ENCODE assay signal across 1 cellular context in the genomic region with DNA sequence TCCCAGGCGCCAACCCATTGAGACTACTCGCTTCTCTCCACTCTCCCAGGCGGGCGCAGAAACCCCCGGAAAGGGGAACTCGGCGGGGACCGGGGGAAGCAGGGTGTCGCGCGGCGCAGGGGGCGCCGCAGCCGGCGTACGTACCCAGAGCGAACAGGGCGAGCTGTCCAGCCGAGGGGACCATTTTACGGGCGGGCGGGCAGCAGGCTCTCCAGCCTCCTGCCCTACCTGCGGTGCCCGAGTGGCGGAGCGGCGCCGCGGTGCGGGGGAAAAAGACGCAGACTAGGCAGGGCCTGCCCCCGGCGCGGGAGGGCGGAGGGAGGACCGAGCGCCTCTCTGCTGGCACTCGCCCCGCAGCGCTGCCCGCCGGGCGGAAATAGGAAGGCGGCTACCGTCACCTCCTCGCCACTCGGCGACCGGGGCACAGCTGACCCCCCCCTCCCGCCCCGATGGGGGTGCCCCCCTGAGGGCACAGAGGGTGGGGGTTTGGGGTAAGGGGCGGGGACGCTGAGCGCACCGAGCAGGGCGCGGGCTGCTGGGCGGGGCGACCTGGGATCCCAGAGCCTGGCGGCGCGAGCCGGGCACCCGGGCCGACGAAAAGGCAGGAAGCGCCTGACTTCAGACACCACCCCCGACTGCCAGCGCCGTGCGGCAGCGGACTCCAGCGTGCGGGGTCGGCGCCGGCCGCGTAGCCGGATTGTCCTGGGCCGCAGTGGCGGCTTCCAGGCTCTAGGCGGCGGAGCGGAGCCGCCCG.
TF ChIP-seq lines count a peak whose summit lies in the region.

A gene (minus strand): TSS at position 243 of the 754 bp plus-strand sequence. CDS start 59 bp downstream, at position 184.

TF ChIP-seq in HEK293, 187 proteins besides CTCF, POLR2A, EP300 and RAD21 (continued from another document and continues in another):
- TF ChIP-seq, protein P1, sequence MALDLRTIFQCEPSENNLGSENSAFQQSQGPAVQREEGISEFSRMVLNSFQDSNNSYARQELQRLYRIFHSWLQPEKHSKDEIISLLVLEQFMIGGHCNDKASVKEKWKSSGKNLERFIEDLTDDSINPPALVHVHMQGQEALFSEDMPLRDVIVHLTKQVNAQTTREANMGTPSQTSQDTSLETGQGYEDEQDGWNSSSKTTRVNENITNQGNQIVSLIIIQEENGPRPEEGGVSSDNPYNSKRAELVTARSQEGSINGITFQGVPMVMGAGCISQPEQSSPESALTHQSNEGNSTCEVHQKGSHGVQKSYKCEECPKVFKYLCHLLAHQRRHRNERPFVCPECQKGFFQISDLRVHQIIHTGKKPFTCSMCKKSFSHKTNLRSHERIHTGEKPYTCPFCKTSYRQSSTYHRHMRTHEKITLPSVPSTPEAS (tag by site-specific recombination; IDR thresholded peaks at IDR 0.05): no peak
- TF ChIP-seq, protein P2, sequence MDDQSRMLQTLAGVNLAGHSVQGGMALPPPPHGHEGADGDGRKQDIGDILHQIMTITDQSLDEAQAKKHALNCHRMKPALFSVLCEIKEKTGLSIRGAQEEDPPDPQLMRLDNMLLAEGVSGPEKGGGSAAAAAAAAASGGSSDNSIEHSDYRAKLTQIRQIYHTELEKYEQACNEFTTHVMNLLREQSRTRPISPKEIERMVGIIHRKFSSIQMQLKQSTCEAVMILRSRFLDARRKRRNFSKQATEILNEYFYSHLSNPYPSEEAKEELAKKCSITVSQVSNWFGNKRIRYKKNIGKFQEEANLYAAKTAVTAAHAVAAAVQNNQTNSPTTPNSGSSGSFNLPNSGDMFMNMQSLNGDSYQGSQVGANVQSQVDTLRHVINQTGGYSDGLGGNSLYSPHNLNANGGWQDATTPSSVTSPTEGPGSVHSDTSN (CRISPR knock-in tag; IDR thresholded peaks at IDR 0.05): no peak
- TF ChIP-seq HOXC10 (CRISPR knock-in tag; IDR thresholded peaks at IDR 0.05) (no peak), ZBTB1 (tag by site-specific recombination; IDR thresholded peaks at IDR 0.05) (no peak), ZNF585B (tag by site-specific recombination; IDR thresholded peaks at IDR 0.05) (no peak), ZNF701 (tag by site-specific recombination; IDR thresholded peaks at IDR 0.05) (no peak), ZNF184 (tag by site-specific recombination; IDR thresholded peaks at IDR 0.05) (no peak), ZNF830 (tag by site-specific recombination; IDR thresholded peaks at IDR 0.05; ENCODE audit: low read depth) (no peak), ZNF785 (tag by site-specific recombination; IDR thresholded peaks at IDR 0.05) (no peak), ZNF350 (tag by site-specific recombination; IDR thresholded peaks at IDR 0.05) (no peak), BCL11B (tag by site-specific recombination; IDR thresholded peaks at IDR 0.05; ENCODE audit: low read depth) (no peak), PRDM1 (tag by site-specific recombination; IDR thresholded peaks at IDR 0.05) (no peak), ZNF48 (tag by site-specific recombination; IDR thresholded peaks at IDR 0.05) (no peak), ZNF558 (tag by site-specific recombination; IDR thresholded peaks at IDR 0.05) (no peak), ZNF837 (tag by site-specific recombination; IDR thresholded peaks at IDR 0.05) (no peak), ZNF571 (tag by site-specific recombination; IDR thresholded peaks at IDR 0.05) (no peak), ZFP69B (tag by site-specific recombination; IDR thresholded peaks at IDR 0.05) (no peak), ZNF843 (tag by site-specific recombination; IDR thresholded peaks at IDR 0.05) (no peak), ZNF792 (tag by site-specific recombination; IDR thresholded peaks at IDR 0.05) (no peak), ZNF791 (tag by site-specific recombination; IDR thresholded peaks at IDR 0.05) (no peak), ZNF560 (tag by site-specific recombination; IDR thresholded peaks at IDR 0.05; ENCODE audit: borderline replicate concordance) (no peak), ZNF214 (tag by site-specific recombination; IDR thresholded peaks at IDR 0.05; ENCODE audit: borderline replicate concordance) (no peak), GLIS2 (tag by site-specific recombination; IDR thresholded peaks at IDR 0.05) (peak; percentile 83), ZNF202 (tag by site-specific recombination; IDR thresholded peaks at IDR 0.05; ENCODE audit: borderline replicate concordance) (no peak), MZF1 (tag by site-specific recombination; IDR thresholded peaks at IDR 0.05; ENCODE audit: borderline replicate concordance) (no peak), ZNF623 (tag by site-specific recombination; IDR thresholded peaks at IDR 0.05) (no peak), ZFHX2 (tag by site-specific recombination; conservative IDR thresholded peaks at IDR 0.05) (no peak), WT1 (tag by site-specific recombination; IDR thresholded peaks at IDR 0.05) (no peak), ZNF658 (tag by site-specific recombination; IDR thresholded peaks at IDR 0.05) (no peak), BCL11A (tag by site-specific recombination; IDR thresholded peaks at IDR 0.05; ENCODE audit: low read depth) (no peak), KLF16 (tag by site-specific recombination; IDR thresholded peaks at IDR 0.05) (peak; percentile 61; the same call in 1 of the 2 replicates)
- TF ChIP-seq, protein P3, sequence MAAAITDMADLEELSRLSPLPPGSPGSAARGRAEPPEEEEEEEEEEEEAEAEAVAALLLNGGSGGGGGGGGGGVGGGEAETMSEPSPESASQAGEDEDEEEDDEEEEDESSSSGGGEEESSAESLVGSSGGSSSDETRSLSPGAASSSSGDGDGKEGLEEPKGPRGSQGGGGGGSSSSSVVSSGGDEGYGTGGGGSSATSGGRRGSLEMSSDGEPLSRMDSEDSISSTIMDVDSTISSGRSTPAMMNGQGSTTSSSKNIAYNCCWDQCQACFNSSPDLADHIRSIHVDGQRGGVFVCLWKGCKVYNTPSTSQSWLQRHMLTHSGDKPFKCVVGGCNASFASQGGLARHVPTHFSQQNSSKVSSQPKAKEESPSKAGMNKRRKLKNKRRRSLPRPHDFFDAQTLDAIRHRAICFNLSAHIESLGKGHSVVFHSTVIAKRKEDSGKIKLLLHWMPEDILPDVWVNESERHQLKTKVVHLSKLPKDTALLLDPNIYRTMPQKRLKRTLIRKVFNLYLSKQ (tag by site-specific recombination; IDR thresholded peaks at IDR 0.05; ENCODE audit: borderline replicate concordance): no peak
- TF ChIP-seq, protein P4, sequence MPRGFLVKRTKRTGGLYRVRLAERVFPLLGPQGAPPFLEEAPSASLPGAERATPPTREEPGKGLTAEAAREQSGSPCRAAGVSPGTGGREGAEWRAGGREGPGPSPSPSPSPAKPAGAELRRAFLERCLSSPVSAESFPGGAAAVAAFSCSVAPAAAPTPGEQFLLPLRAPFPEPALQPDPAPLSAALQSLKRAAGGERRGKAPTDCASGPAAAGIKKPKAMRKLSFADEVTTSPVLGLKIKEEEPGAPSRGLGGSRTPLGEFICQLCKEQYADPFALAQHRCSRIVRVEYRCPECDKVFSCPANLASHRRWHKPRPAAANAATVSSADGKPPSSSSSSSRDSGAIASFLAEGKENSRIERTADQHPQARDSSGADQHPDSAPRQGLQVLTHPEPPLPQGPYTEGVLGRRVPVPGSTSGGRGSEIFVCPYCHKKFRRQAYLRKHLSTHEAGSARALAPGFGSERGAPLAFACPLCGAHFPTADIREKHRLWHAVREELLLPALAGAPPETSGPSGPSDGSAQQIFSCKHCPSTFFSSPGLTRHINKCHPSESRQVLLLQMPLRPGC (tag by site-specific recombination; IDR thresholded peaks at IDR 0.05): no peak
- TF ChIP-seq, protein P5, sequence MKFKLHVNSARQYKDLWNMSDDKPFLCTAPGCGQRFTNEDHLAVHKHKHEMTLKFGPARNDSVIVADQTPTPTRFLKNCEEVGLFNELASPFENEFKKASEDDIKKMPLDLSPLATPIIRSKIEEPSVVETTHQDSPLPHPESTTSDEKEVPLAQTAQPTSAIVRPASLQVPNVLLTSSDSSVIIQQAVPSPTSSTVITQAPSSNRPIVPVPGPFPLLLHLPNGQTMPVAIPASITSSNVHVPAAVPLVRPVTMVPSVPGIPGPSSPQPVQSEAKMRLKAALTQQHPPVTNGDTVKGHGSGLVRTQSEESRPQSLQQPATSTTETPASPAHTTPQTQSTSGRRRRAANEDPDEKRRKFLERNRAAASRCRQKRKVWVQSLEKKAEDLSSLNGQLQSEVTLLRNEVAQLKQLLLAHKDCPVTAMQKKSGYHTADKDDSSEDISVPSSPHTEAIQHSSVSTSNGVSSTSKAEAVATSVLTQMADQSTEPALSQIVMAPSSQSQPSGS (tag by site-specific recombination; IDR thresholded peaks at IDR 0.05; ENCODE audit: low read depth): no peak
- TF ChIP-seq, protein P6, sequence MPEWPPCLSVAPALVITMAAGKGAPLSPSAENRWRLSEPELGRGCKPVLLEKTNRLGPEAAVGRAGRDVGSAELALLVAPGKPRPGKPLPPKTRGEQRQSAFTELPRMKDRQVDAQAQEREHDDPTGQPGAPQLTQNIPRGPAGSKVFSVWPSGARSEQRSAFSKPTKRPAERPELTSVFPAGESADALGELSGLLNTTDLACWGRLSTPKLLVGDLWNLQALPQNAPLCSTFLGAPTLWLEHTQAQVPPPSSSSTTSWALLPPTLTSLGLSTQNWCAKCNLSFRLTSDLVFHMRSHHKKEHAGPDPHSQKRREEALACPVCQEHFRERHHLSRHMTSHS (tag by site-specific recombination; IDR thresholded peaks at IDR 0.05): no peak
- TF ChIP-seq, protein P7, sequence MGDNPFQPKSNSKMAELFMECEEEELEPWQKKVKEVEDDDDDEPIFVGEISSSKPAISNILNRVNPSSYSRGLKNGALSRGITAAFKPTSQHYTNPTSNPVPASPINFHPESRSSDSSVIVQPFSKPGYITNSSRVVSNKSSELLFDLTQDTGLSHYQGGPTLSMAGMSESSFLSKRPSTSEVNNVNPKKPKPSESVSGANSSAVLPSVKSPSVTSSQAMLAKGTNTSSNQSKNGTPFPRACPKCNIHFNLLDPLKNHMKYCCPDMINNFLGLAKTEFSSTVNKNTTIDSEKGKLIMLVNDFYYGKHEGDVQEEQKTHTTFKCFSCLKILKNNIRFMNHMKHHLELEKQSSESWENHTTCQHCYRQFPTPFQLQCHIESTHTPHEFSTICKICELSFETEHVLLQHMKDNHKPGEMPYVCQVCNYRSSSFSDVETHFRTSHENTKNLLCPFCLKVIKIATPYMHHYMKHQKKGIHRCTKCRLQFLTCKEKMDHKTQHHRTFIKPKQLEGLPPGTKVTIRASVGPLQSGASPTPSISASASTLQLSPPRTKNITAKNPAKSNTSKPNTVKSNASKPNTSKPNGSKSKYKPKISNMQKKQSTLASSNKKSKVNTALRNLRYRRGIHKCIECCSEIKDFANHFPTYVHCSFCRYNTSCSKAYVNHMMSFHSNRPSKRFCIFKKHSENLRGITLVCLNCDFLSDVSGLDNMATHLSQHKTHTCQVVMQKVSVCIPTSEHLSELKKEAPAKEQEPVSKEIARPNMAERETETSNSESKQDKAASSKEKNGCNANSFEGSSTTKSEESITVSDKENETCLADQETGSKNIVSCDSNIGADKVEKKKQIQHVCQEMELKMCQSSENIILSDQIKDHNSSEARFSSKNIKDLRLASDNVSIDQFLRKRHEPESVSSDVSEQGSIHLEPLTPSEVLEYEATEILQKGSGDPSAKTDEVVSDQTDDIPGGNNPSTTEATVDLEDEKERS (tag by site-specific recombination; IDR thresholded peaks at IDR 0.05): no peak
- TF ChIP-seq, protein P8, sequence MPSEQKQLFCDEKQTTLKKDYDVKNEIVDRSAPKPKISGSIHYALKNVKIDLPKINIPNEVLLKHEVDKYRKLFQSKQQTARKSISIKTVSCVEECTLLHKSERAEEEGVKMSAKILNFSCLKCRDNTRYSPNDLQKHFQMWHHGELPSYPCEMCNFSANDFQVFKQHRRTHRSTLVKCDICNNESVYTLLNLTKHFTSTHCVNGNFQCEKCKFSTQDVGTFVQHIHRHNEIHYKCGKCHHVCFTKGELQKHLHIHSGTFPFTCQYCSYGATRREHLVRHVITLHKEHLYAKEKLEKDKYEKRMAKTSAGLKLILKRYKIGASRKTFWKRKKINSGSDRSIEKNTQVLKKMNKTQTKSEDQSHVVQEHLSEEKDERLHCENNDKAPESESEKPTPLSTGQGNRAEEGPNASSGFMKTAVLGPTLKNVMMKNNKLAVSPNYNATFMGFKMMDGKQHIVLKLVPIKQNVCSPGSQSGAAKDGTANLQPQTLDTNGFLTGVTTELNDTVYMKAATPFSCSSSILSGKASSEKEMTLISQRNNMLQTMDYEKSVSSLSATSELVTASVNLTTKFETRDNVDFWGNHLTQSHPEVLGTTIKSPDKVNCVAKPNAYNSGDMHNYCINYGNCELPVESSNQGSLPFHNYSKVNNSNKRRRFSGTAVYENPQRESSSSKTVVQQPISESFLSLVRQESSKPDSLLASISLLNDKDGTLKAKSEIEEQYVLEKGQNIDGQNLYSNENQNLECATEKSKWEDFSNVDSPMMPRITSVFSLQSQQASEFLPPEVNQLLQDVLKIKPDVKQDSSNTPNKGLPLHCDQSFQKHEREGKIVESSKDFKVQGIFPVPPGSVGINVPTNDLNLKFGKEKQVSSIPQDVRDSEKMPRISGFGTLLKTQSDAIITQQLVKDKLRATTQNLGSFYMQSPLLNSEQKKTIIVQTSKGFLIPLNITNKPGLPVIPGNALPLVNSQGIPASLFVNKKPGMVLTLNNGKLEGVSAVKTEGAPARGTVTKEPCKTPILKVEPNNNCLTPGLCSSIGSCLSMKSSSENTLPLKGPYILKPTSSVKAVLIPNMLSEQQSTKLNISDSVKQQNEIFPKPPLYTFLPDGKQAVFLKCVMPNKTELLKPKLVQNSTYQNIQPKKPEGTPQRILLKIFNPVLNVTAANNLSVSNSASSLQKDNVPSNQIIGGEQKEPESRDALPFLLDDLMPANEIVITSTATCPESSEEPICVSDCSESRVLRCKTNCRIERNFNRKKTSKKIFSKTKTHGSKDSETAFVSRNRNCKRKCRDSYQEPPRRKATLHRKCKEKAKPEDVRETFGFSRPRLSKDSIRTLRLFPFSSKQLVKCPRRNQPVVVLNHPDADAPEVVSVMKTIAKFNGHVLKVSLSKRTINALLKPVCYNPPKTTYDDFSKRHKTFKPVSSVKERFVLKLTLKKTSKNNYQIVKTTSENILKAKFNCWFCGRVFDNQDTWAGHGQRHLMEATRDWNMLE (tag by site-specific recombination; conservative IDR thresholded peaks at IDR 0.05; ENCODE audit: low read depth): no peak
